ENCODE assay signal across 11 cellular contexts in the genomic region with DNA sequence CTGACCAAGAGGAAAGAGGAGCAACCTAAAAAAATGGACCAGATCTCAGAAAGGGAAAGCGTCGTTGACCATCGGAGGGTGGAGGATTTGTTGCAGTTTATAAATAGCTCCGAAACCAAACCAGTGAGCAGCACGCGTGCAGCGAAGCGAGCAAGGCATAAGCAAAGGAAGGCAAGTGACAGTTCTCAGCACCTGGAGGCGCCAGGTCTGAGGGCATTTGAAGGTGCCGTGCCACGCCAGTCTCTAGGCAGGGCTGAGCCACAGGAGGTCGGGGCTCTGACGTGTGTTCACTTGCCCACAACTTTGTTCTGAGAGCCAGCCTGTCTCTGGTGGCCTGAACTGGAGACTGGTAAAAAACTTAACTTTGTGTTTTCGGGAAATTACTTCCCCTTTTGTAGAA. TPM values are rescaled to one million over a fixed set of nuclear protein-coding genes. Genes with fewer than 3 reads are reported as not detected.
A peak's percentile ranks its signal among the peaks of the same experiment; 100 is the strongest.
DNase-seq lines count a peak whose midpoint lies in the region; ATAC-seq, FAIRE-seq and TF ChIP-seq lines count a peak whose summit lies in the region.
"Had no signal": no experiment of that assay in that cellular context is flagged by ENCODE, and none has a peak within 500 bp of the region (broad histone marks: within the 10 kb centered on the region; RNA-seq: fewer than 3 reads in every experiment).

No MANE protein-coding gene starts in this region.

- H3K27me3 ChIP-seq in bronchial epithelial cell (ENCODE audit: control insufficient read depth, insufficient read depth, low read length), result no peaks in the 10 kb centered on the region
- no peaks in the 10 kb centered on the region for H3K27me3 ChIP-seq in tibial artery
- H3K27me3 ChIP-seq: testis had no signal

- no peak for FAIRE-seq in bronchial epithelial cell (lab: Jason Lieb, UNC)

- no peak overlapping the region for H3K4me3 ChIP-seq in bronchial epithelial cell (ENCODE audit: low read depth, low read length)
- H3K4me3 ChIP-seq in tibial artery, result no peak overlapping the region
- H3K4me3 ChIP-seq: testis had no signal

- TF ChIP-seq CTCF in bronchial epithelial cell (IDR thresholded peaks at IDR 0.05; ENCODE audit: insufficient read depth, low read length, severe bottlenecking) (no peak), tibial artery (IDR thresholded peaks at IDR 0.05) (no peak)

- peak; percentile 15 for TF ChIP-seq POLR2A in GM18505 (IDR thresholded peaks at IDR 0.05; ENCODE audit: borderline replicate concordance, extremely low read depth, insufficient read depth, insufficient read length)

- ATAC-seq in GM18505 (IDR thresholded peaks at IDR 0.05; ENCODE audit: unreplicated experiment) (peak; percentile 92), GM21423 (IDR thresholded peaks at IDR 0.05; ENCODE audit: unreplicated experiment) (peak; percentile 96), HG03280 (IDR thresholded peaks at IDR 0.05; ENCODE audit: unreplicated experiment) (peak; percentile 92)

- DNase-seq in bronchial epithelial cell (ENCODE audit: low read depth) (peak; percentile 6), NCI-H2081 (lab: John Stamatoyannopoulos, UW) (no peak), NCI-H1436 treated with DMSO at 0.1 percent for 48 hours (lab: John Stamatoyannopoulos, UW) (no peak), kidney glomerular epithelial cell (lab: John Stamatoyannopoulos, UW) (no peak), tibial artery (no peak)
- DNase-seq: hypothalamus, NCI-H1092 treated with DMSO at 0.1 percent for 48 hours, testis had no signal

- intact Hi-C loops in tibial artery (cut with DNase I; ENCODE audit: low total_unique reads), result no loop called here

- no peaks in the 10 kb centered on the region for H3K4me1 ChIP-seq in tibial artery
- H3K4me1 ChIP-seq: testis had no signal

- no peaks in the 10 kb centered on the region for H3K9me3 ChIP-seq in tibial artery
- H3K9me3 ChIP-seq: testis had no signal

- H3K27ac ChIP-seq in tibial artery, result no peak overlapping the region
- H3K27ac ChIP-seq: testis had no signal

- H3K36me3 ChIP-seq in bronchial epithelial cell (ENCODE audit: control insufficient read depth, insufficient read depth, low read length), result peaks cover 29% of the 10 kb centered on the region
- H3K36me3 ChIP-seq in tibial artery, result peaks cover 78 to 99% (median 81%) of the 10 kb centered on the region in 3 donors

RNA-seq across cellular contexts. Expression of a gene that starts 59.7 kb away (rescaled TPM):
- 43.4 and 64.5 TPM in 2 replicates for total RNA-seq in bronchial epithelial cell
